8 cellular contexts compared by ENCODE assay signal in the genomic region with DNA sequence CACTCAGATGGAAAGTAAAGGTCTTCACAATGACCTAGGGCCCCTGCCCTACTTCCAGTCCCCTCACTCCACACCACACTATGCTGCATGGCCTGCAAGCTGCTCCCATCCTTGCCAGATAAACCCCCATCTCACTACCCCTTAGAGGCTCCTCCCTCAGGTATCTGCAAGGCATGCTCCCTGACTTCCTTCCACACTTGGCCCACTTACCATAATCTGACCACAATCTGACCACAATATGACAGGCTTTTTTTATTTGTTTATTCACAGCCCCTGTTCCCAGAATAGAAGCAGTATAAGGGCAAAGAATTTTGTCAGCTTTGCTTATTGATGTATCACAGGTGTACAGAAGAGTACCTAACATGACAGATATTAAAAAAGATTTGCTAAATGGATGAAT.
DNase-seq lines count a peak whose midpoint lies in the region; ATAC-seq and TF ChIP-seq lines count a peak whose summit lies in the region.

No MANE protein-coding gene starts in this region.

- H3K4me1 ChIP-seq in BLaER1 treated with 17β-estradiol and CSF1 and Interleukin-3, amounts not matched to agents 10 nM and 100 nM, result peaks cover 48 to 83% (median 72%) of the 10 kb centered on the region in 10 experiments
- peaks cover 13 to 19% of the 10 kb centered on the region in 2 experiments; a peak in 3 of 4 replicates for H3K4me1 ChIP-seq in HCT116 (ENCODE audit: control insufficient read depth in 1 of 2, insufficient read depth in 2 of 2, low read length in 2 of 2)
- peaks cover 48 to 71% (median 50%) of the 10 kb centered on the region in 4 donors for H3K4me1 ChIP-seq in esophagus muscularis mucosa

- peaks cover 49% of the 10 kb centered on the region for H3K4me1 Mint-ChIP-seq in stimulated activated naive CD8-positive, alpha-beta T cell treated with anti-CD3 and anti-CD28 coated beads, Interleukin-15, amount 100 ng/mL, for 72 hours

- RAD21 ChIA-PET in HCT116 (lab: Charles Lee; ENCODE audit: low non-redundant PET in 1 of 2, low total read pairs in 2 of 2, uncharacterized antibody in 2 of 2, unreplicated experiment in 2 of 2), result no interaction called here

- H3K4me3 ChIP-seq in BLaER1 treated with 17β-estradiol and CSF1 and Interleukin-3, amounts not matched to agents 10 nM and 100 nM, result peak overlapping the region in 2 of 10 experiments; percentile 25 to 28; a peak in 2 of 20 replicates
- H3K4me3 ChIP-seq in HCT116 (replicated peaks in 1 of 2; ENCODE audit: low read depth in 1 of 2, low read length in 2 of 2), result no peak overlapping the region
- no peak overlapping the region for H3K4me3 ChIP-seq in esophagus muscularis mucosa

- H3K9me3 Mint-ChIP-seq in stimulated activated naive CD8-positive, alpha-beta T cell treated with anti-CD3 and anti-CD28 coated beads, Interleukin-15, amount 100 ng/mL, for 72 hours, result no peaks in the 10 kb centered on the region

- POLR2A ChIA-PET in HCT116 (lab: Charles Lee), result no interaction called here

- ATAC-seq in HCT116, result peak; percentile 75
- peak; percentile 88 for ATAC-seq in stimulated activated naive CD8-positive, alpha-beta T cell treated with anti-CD3 and anti-CD28 coated beads, Interleukin-15, amount 100 ng/mL, for 72 hours

- peaks cover 0 to 99% (median 21%) of the 10 kb centered on the region in 11 experiments; a peak in 12 of 22 replicates for H4K20me1 ChIP-seq in BLaER1 treated with 17β-estradiol and CSF1 and Interleukin-3, amounts not matched to agents 10 nM and 100 nM
- no peaks in the 10 kb centered on the region for H4K20me1 ChIP-seq in HCT116 (ENCODE audit: insufficient read depth)

- DNase-seq in HCT116 (ENCODE audit: low read depth, low spot score), result no peak
- peak; percentile 65 for DNase-seq in RPMI7951 (ENCODE audit: low read depth)
- DNase-seq in central memory CD4-positive, alpha-beta T cell, result peak; percentile 73
- peak in 1 of 2 donors; percentile 37 for DNase-seq in stimulated activated naive CD8-positive, alpha-beta T cell treated with anti-CD3 and anti-CD28 coated beads, Interleukin-15, amount 100 ng/mL, for 72 hours
- no peak for DNase-seq in inferior parietal cortex (ENCODE audit: extremely low spot score)
- DNase-seq in esophagus muscularis mucosa (ENCODE audit: extremely low spot score), result no peak
- DNase-seq in posterior cingulate gyrus, result no peak

- H3K4me2 ChIP-seq in BLaER1 treated with 17β-estradiol and CSF1 and Interleukin-3, amounts not matched to agents 10 nM and 100 nM, result peak overlapping the region; percentile 64 to 94 (median 82)
- peak overlapping the region; percentile 20; the same call in 1 of the 2 replicates for H3K4me2 ChIP-seq in HCT116 (ENCODE audit: low read length)

- H3K9me3 ChIP-seq in BLaER1 treated with 17β-estradiol and CSF1 and Interleukin-3, amounts not matched to agents 10 nM and 100 nM (replicated peaks in 1 of 11), result no peaks in the 10 kb centered on the region
- H3K9me3 ChIP-seq in HCT116 (ENCODE audit: control insufficient read depth in 1 of 2, insufficient read depth in 1 of 2, low read depth in 1 of 2, low read length in 2 of 2) (no peaks in the 10 kb centered on the region), esophagus muscularis mucosa (no peaks in the 10 kb centered on the region)

- no TSS peak for BruUV-seq in HCT116 (replicated peaks; lab: Mats Ljungman, UMichigan)

- peaks cover 0 to 20% (median 0%) of the 10 kb centered on the region in 11 experiments; a peak in 2 of 22 replicates for H3K36me3 ChIP-seq in BLaER1 treated with 17β-estradiol and CSF1 and Interleukin-3, amounts not matched to agents 10 nM and 100 nM
- no peaks in the 10 kb centered on the region for H3K36me3 ChIP-seq in HCT116 (ENCODE audit: control insufficient read depth in 1 of 2, insufficient read depth in 2 of 2, low read length in 2 of 2)
- no peaks in the 10 kb centered on the region for H3K36me3 ChIP-seq in esophagus muscularis mucosa

- peak overlapping the region in 6 of 11 experiments; percentile 9 to 62 (median 35); a peak in 7 of 22 replicates for H3K27ac ChIP-seq in BLaER1 treated with 17β-estradiol and CSF1 and Interleukin-3, amounts not matched to agents 10 nM and 100 nM
- no peak overlapping the region for H3K27ac ChIP-seq in HCT116 (ENCODE audit: low read depth, low read length)
- no peak overlapping the region for H3K27ac ChIP-seq in esophagus muscularis mucosa (replicated peaks in 1 of 4)

- CTCF ChIA-PET in HCT116 (lab: Charles Lee), result no interaction called here

- no peaks in the 10 kb centered on the region for H3K27me3 Mint-ChIP-seq in stimulated activated naive CD8-positive, alpha-beta T cell treated with anti-CD3 and anti-CD28 coated beads, Interleukin-15, amount 100 ng/mL, for 72 hours

- H3K79me2 ChIP-seq in HCT116 (ENCODE audit: insufficient read depth, low read length), result no peaks in the 10 kb centered on the region; the same call in 1 of the 2 replicates

- peak overlapping the region; percentile 65 to 78 for H3K4me3 Mint-ChIP-seq in stimulated activated naive CD8-positive, alpha-beta T cell treated with anti-CD3 and anti-CD28 coated beads, Interleukin-15, amount 100 ng/mL, for 72 hours

- no peak for TF ChIP-seq POLR2A in HCT116 (IDR thresholded peaks at IDR 0.05; ENCODE audit: borderline replicate concordance, extremely low read depth, insufficient read depth, insufficient read length)
- TF ChIP-seq POLR2A in esophagus muscularis mucosa (IDR thresholded peaks at IDR 0.05; ENCODE audit: low read depth), result no peak

- intact Hi-C loops in HCT116 (cut with micrococcal nuclease) (no loop called here), esophagus muscularis mucosa (cut with DNase I) (no loop called here), posterior cingulate gyrus (cut with DNase I) (no loop called here)

- no peaks in the 10 kb centered on the region for H3K27me3 ChIP-seq in BLaER1 treated with 17β-estradiol and CSF1 and Interleukin-3, amounts not matched to agents 10 nM and 100 nM
- H3K27me3 ChIP-seq in HCT116 (ENCODE audit: insufficient read depth, low read length) (no peaks in the 10 kb centered on the region), esophagus muscularis mucosa (no peaks in the 10 kb centered on the region)

- TF ChIP-seq EP300 in esophagus muscularis mucosa (IDR thresholded peaks at IDR 0.05), result no peak

- H3K9me2 ChIP-seq in HCT116 (ENCODE audit: insufficient read depth), result no peaks in the 10 kb centered on the region

- TF ChIP-seq CTCF in HCT116 (IDR thresholded peaks at IDR 0.05 in 2 of 3, conservative IDR thresholded peaks at IDR 0.05 in 1 of 3; ENCODE audit: borderline replicate concordance in 1 of 3, insufficient read depth in 1 of 3, low read depth in 2 of 3, low read length in 2 of 3) (no peak), esophagus muscularis mucosa (IDR thresholded peaks at IDR 0.05) (no peak)

- peak overlapping the region; percentile 92 to 93 for H3K27ac Mint-ChIP-seq in stimulated activated naive CD8-positive, alpha-beta T cell treated with anti-CD3 and anti-CD28 coated beads, Interleukin-15, amount 100 ng/mL, for 72 hours

- no peak for TF ChIP-seq RAD21 in HCT116 (IDR thresholded peaks at IDR 0.05; ENCODE audit: low read depth)

- H2AFZ ChIP-seq in HCT116 (ENCODE audit: low read depth, low read length, poor library complexity, severe bottlenecking), result no peak overlapping the region

- 0 out of 22 replicates have a peak overlapping the region, but pooled peaks of 2 of the 11 experiments have one; percentile 16 to 26 for H3K9ac ChIP-seq in BLaER1 treated with 17β-estradiol and CSF1 and Interleukin-3, amounts not matched to agents 10 nM and 100 nM
- H3K9ac ChIP-seq in HCT116 (ENCODE audit: low read length), result no peak overlapping the region

TF ChIP-seq in HCT116, 20 proteins besides CTCF, POLR2A, EP300 and RAD21 (continues in another document):
- no peak for TF ChIP-seq ZFX (IDR thresholded peaks at IDR 0.05)
- TF ChIP-seq CBX3 (IDR thresholded peaks at IDR 0.05; ENCODE audit: low read depth), result no peak
- no peak for TF ChIP-seq JUND (IDR thresholded peaks at IDR 0.05)
- no peak for TF ChIP-seq REST (IDR thresholded peaks at IDR 0.05; ENCODE audit: low read depth)
- TF ChIP-seq FOSL1 (IDR thresholded peaks at IDR 0.05; ENCODE audit: low read depth), result no peak
- no peak for TF ChIP-seq CEBPB (IDR thresholded peaks at IDR 0.05; ENCODE audit: low read depth)
- TF ChIP-seq ELF1 (IDR thresholded peaks at IDR 0.05; ENCODE audit: borderline replicate concordance, low read depth), result no peak
- no peak for TF ChIP-seq TCF7L2 (IDR thresholded peaks at IDR 0.05; ENCODE audit: borderline replicate concordance, extremely low read depth, insufficient read depth, insufficient read length)
- TF ChIP-seq SIN3A (IDR thresholded peaks at IDR 0.05; ENCODE audit: low read depth), result no peak
- TF ChIP-seq ATF3 (IDR thresholded peaks at IDR 0.05), result no peak
- TF ChIP-seq SP1 (IDR thresholded peaks at IDR 0.05; ENCODE audit: low read depth), result no peak

Comparison
In these comparisons a context has a peak if more than half of its experiments do, and no peak if none do; other contexts are left out.
1. H3K27ac ChIP-seq: peak in BLaER1 treated with 17β-estradiol and CSF1 and Interleukin-3, amounts not matched to agents 10 nM and 100 nM (6 of 11); none in HCT116 (single experiment) and esophagus muscularis mucosa (0 of 4).
2. DNase-seq: peak in RPMI7951 (single experiment) and central memory CD4-positive, alpha-beta T cell (single experiment); none in HCT116 (single experiment), inferior parietal cortex (single experiment), esophagus muscularis mucosa (single experiment) and posterior cingulate gyrus (0 of 10).